15 cellular contexts compared by ENCODE assay signal in genomic region chr17:539048-539447, GRCh38.
DNase-seq lines count a peak whose midpoint lies in the region; ATAC-seq and TF ChIP-seq lines count a peak whose summit lies in the region.
"Had no signal": no experiment of that assay in that cellular context is flagged by ENCODE, and none has a peak within 500 bp of the region (broad histone marks: within the 10 kb centered on the region; RNA-seq: fewer than 3 reads in every experiment).

No MANE protein-coding gene starts in this region.

- no peak overlapping the region for H3K4me3 Mint-ChIP-seq in mesothelial cell of epicardium

- peaks cover 0 to 90% (median 45%) of the 10 kb centered on the region in 6 donors for H3K36me3 ChIP-seq in spleen

- ATAC-seq in HG03135 (IDR thresholded peaks at IDR 0.05; ENCODE audit: unreplicated experiment): no peak

- H3K27me3 ChIP-seq in HL-60 (ENCODE audit: insufficient read depth, poor library complexity, severe bottlenecking) (no peaks in the 10 kb centered on the region), spleen (replicated peaks in 1 of 7) (no peaks in the 10 kb centered on the region)

- DNase-seq in HL-60 (ENCODE audit: low read depth in 1 of 2, low spot score in 1 of 2): no peak
- DNase-seq in amniotic epithelial cell (ENCODE audit: low read depth): peak; percentile 62
- DNase-seq in mesothelial cell of epicardium (ENCODE audit: low spot score in 2 of 2, unreplicated experiment in 2 of 2): no peak
- no peak for DNase-seq in spleen
- no peak for DNase-seq in cerebellar cortex (ENCODE audit: low spot score)
- no peak for DNase-seq in activated CD4-positive, alpha-beta T cell treated with anti-CD3 and anti-CD28 coated beads for 1 hour
- DNase-seq: MM.1S, NCI-H187 treated with DMSO at 0.1 percent for 48 hours, NCI-H2227 treated with DMSO at 0.1 percent for 48 hours, NCI-H524, NCI-H82, SHP77 had no signal

- H3K27ac ChIP-seq in HL-60 (replicated peaks): peak overlapping the region; percentile 66
- H3K27ac ChIP-seq in spleen: peak overlapping the region in 5 of 8 donors; percentile 31 to 72 (median 52)
- H3K27ac ChIP-seq: SK-N-MC had no signal

- no peak overlapping the region for H3K4me3 ChIP-seq in HL-60 (replicated peaks; ENCODE audit: insufficient read depth, low read length)
- H3K4me3 ChIP-seq in spleen: no peak overlapping the region
- H3K4me3 ChIP-seq: HAP-1, SK-N-MC had no signal

- H3K4me1 ChIP-seq in spleen: peaks cover 0 to 35% (median 4%) of the 10 kb centered on the region in 6 donors
- H3K4me1 ChIP-seq: HAP-1 had no signal

- no peak for TF ChIP-seq POLR2A in spleen (IDR thresholded peaks at IDR 0.05)

- no peaks in the 10 kb centered on the region for H3K9me3 ChIP-seq in spleen
- H3K9me3 ChIP-seq: HAP-1 had no signal

- H3K27me3 Mint-ChIP-seq in mesothelial cell of epicardium (ENCODE audit: low read depth): no peaks in the 10 kb centered on the region

- 51 to 93% (median 77%) methylated on average over 7 of the region's 7 CpGs for WGBS in spleen, 5 donors

- intact Hi-C loops in spleen (cut with DNase I; ENCODE audit: low total_unique reads): no loop called here

- H3K9me3 Mint-ChIP-seq in mesothelial cell of epicardium: no peaks in the 10 kb centered on the region

- TF ChIP-seq CTCF in HL-60 (IDR thresholded peaks at IDR 0.05; ENCODE audit: insufficient read depth, low read length) (no peak), mesothelial cell of epicardium (IDR thresholded peaks at IDR 0.05; ENCODE audit: unreplicated experiment) (no peak), spleen (IDR thresholded peaks at IDR 0.05 in 8 of 11, conservative IDR thresholded peaks at IDR 0.05 in 3 of 11) (no peak)

- H3K4me1 Mint-ChIP-seq in mesothelial cell of epicardium: peaks cover 7% of the 10 kb centered on the region

- peaks cover 21% of the 10 kb centered on the region for H3K36me3 Mint-ChIP-seq in mesothelial cell of epicardium

- H3K27ac Mint-ChIP-seq in mesothelial cell of epicardium: peak overlapping the region; percentile 54
